1 cellular context compared by ENCODE assay signal in the genomic region with DNA sequence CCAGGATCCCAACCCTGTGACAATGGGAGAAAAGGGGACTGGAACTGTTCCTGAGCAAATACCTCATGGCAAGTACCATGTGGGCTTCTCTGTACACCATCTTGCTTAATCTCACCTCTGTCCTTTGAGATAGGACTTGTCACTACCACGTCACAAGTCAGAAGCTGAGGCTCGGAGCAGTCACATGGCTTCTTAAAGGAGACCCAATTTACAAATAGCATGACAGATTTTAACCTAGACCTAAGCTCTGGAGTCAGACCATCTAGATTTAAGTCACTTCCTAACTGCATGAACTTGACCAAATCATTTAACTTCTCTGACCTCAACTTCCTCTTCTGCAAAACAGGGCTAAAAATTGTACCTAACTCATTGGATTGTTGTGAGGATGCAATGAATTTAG.
TF ChIP-seq lines count a peak whose summit lies in the region.

No MANE protein-coding gene starts in this region.

TF ChIP-seq in K562, 482 proteins besides CTCF, POLR2A, EP300 and RAD21 (continues in another document):
- TF ChIP-seq, protein P1, sequence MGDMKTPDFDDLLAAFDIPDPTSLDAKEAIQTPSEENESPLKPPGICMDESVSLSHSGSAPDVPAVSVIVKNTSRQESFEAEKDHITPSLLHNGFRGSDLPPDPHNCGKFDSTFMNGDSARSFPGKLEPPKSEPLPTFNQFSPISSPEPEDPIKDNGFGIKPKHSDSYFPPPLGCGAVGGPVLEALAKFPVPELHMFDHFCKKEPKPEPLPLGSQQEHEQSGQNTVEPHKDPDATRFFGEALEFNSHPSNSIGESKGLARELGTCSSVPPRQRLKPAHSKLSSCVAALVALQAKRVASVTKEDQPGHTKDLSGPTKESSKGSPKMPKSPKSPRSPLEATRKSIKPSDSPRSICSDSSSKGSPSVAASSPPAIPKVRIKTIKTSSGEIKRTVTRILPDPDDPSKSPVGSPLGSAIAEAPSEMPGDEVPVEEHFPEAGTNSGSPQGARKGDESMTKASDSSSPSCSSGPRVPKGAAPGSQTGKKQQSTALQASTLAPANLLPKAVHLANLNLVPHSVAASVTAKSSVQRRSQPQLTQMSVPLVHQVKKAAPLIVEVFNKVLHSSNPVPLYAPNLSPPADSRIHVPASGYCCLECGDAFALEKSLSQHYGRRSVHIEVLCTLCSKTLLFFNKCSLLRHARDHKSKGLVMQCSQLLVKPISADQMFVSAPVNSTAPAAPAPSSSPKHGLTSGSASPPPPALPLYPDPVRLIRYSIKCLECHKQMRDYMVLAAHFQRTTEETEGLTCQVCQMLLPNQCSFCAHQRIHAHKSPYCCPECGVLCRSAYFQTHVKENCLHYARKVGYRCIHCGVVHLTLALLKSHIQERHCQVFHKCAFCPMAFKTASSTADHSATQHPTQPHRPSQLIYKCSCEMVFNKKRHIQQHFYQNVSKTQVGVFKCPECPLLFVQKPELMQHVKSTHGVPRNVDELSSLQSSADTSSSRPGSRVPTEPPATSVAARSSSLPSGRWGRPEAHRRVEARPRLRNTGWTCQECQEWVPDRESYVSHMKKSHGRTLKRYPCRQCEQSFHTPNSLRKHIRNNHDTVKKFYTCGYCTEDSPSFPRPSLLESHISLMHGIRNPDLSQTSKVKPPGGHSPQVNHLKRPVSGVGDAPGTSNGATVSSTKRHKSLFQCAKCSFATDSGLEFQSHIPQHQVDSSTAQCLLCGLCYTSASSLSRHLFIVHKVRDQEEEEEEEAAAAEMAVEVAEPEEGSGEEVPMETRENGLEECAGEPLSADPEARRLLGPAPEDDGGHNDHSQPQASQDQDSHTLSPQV (IDR thresholded peaks at IDR 0.05): peak; percentile 60
- no peak for TF ChIP-seq BMI1 (IDR thresholded peaks at IDR 0.05; ENCODE audit: low read length)
- no peak for TF ChIP-seq ZNF696 (CRISPR knock-in tag; conservative IDR thresholded peaks at IDR 0.05)
- no peak for TF ChIP-seq ZNF561 (CRISPR knock-in tag; conservative IDR thresholded peaks at IDR 0.05)
- TF ChIP-seq, protein P2, sequence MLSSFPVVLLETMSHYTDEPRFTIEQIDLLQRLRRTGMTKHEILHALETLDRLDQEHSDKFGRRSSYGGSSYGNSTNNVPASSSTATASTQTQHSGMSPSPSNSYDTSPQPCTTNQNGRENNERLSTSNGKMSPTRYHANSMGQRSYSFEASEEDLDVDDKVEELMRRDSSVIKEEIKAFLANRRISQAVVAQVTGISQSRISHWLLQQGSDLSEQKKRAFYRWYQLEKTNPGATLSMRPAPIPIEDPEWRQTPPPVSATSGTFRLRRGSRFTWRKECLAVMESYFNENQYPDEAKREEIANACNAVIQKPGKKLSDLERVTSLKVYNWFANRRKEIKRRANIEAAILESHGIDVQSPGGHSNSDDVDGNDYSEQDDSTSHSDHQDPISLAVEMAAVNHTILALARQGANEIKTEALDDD (IDR thresholded peaks at IDR 0.05): peak; percentile 77
- TF ChIP-seq NR4A1 (CRISPR knock-in tag; IDR thresholded peaks at IDR 0.05): no peak
- no peak for TF ChIP-seq NR4A1 (tag; IDR thresholded peaks at IDR 0.05)
- TF ChIP-seq, protein P3, sequence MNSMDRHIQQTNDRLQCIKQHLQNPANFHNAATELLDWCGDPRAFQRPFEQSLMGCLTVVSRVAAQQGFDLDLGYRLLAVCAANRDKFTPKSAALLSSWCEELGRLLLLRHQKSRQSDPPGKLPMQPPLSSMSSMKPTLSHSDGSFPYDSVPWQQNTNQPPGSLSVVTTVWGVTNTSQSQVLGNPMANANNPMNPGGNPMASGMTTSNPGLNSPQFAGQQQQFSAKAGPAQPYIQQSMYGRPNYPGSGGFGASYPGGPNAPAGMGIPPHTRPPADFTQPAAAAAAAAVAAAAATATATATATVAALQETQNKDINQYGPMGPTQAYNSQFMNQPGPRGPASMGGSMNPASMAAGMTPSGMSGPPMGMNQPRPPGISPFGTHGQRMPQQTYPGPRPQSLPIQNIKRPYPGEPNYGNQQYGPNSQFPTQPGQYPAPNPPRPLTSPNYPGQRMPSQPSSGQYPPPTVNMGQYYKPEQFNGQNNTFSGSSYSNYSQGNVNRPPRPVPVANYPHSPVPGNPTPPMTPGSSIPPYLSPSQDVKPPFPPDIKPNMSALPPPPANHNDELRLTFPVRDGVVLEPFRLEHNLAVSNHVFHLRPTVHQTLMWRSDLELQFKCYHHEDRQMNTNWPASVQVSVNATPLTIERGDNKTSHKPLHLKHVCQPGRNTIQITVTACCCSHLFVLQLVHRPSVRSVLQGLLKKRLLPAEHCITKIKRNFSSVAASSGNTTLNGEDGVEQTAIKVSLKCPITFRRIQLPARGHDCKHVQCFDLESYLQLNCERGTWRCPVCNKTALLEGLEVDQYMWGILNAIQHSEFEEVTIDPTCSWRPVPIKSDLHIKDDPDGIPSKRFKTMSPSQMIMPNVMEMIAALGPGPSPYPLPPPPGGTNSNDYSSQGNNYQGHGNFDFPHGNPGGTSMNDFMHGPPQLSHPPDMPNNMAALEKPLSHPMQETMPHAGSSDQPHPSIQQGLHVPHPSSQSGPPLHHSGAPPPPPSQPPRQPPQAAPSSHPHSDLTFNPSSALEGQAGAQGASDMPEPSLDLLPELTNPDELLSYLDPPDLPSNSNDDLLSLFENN (IDR thresholded peaks at IDR 0.05; ENCODE audit: low read depth in 2 of 2, low read length in 2 of 2): no peak
- TF ChIP-seq RBM34 (IDR thresholded peaks at IDR 0.05; ENCODE audit: borderline replicate concordance, insufficient read depth, low read length): no peak
- TF ChIP-seq, protein P4, sequence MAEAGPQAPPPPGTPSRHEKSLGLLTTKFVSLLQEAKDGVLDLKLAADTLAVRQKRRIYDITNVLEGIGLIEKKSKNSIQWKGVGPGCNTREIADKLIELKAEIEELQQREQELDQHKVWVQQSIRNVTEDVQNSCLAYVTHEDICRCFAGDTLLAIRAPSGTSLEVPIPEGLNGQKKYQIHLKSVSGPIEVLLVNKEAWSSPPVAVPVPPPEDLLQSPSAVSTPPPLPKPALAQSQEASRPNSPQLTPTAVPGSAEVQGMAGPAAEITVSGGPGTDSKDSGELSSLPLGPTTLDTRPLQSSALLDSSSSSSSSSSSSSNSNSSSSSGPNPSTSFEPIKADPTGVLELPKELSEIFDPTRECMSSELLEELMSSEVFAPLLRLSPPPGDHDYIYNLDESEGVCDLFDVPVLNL (CRISPR knock-in tag; IDR thresholded peaks at IDR 0.05; ENCODE audit: low read depth): no peak
- no peak for TF ChIP-seq CEBPG (CRISPR knock-in tag; IDR thresholded peaks at IDR 0.05)
- TF ChIP-seq CEBPG (tag; conservative IDR thresholded peaks at IDR 0.05 in 1 of 2, IDR thresholded peaks at IDR 0.05 in 1 of 2): 0 out of 4 replicates have a peak, but pooled peaks of 1 of the 2 experiments have one; percentile 42
- TF ChIP-seq, protein P5, sequence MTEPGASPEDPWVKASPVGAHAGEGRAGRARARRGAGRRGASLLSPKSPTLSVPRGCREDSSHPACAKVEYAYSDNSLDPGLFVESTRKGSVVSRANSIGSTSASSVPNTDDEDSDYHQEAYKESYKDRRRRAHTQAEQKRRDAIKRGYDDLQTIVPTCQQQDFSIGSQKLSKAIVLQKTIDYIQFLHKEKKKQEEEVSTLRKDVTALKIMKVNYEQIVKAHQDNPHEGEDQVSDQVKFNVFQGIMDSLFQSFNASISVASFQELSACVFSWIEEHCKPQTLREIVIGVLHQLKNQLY (CRISPR knock-in tag; conservative IDR thresholded peaks at IDR 0.05): no peak
- no peak for TF ChIP-seq HNRNPL (IDR thresholded peaks at IDR 0.05; ENCODE audit: low read depth, low read length)
- no peak for TF ChIP-seq STAT5B (CRISPR knock-in tag; IDR thresholded peaks at IDR 0.05)
- TF ChIP-seq L3MBTL2 (IDR thresholded peaks at IDR 0.05): peak; percentile 49; the same call in 1 of the 2 replicates
- TF ChIP-seq, protein P6, sequence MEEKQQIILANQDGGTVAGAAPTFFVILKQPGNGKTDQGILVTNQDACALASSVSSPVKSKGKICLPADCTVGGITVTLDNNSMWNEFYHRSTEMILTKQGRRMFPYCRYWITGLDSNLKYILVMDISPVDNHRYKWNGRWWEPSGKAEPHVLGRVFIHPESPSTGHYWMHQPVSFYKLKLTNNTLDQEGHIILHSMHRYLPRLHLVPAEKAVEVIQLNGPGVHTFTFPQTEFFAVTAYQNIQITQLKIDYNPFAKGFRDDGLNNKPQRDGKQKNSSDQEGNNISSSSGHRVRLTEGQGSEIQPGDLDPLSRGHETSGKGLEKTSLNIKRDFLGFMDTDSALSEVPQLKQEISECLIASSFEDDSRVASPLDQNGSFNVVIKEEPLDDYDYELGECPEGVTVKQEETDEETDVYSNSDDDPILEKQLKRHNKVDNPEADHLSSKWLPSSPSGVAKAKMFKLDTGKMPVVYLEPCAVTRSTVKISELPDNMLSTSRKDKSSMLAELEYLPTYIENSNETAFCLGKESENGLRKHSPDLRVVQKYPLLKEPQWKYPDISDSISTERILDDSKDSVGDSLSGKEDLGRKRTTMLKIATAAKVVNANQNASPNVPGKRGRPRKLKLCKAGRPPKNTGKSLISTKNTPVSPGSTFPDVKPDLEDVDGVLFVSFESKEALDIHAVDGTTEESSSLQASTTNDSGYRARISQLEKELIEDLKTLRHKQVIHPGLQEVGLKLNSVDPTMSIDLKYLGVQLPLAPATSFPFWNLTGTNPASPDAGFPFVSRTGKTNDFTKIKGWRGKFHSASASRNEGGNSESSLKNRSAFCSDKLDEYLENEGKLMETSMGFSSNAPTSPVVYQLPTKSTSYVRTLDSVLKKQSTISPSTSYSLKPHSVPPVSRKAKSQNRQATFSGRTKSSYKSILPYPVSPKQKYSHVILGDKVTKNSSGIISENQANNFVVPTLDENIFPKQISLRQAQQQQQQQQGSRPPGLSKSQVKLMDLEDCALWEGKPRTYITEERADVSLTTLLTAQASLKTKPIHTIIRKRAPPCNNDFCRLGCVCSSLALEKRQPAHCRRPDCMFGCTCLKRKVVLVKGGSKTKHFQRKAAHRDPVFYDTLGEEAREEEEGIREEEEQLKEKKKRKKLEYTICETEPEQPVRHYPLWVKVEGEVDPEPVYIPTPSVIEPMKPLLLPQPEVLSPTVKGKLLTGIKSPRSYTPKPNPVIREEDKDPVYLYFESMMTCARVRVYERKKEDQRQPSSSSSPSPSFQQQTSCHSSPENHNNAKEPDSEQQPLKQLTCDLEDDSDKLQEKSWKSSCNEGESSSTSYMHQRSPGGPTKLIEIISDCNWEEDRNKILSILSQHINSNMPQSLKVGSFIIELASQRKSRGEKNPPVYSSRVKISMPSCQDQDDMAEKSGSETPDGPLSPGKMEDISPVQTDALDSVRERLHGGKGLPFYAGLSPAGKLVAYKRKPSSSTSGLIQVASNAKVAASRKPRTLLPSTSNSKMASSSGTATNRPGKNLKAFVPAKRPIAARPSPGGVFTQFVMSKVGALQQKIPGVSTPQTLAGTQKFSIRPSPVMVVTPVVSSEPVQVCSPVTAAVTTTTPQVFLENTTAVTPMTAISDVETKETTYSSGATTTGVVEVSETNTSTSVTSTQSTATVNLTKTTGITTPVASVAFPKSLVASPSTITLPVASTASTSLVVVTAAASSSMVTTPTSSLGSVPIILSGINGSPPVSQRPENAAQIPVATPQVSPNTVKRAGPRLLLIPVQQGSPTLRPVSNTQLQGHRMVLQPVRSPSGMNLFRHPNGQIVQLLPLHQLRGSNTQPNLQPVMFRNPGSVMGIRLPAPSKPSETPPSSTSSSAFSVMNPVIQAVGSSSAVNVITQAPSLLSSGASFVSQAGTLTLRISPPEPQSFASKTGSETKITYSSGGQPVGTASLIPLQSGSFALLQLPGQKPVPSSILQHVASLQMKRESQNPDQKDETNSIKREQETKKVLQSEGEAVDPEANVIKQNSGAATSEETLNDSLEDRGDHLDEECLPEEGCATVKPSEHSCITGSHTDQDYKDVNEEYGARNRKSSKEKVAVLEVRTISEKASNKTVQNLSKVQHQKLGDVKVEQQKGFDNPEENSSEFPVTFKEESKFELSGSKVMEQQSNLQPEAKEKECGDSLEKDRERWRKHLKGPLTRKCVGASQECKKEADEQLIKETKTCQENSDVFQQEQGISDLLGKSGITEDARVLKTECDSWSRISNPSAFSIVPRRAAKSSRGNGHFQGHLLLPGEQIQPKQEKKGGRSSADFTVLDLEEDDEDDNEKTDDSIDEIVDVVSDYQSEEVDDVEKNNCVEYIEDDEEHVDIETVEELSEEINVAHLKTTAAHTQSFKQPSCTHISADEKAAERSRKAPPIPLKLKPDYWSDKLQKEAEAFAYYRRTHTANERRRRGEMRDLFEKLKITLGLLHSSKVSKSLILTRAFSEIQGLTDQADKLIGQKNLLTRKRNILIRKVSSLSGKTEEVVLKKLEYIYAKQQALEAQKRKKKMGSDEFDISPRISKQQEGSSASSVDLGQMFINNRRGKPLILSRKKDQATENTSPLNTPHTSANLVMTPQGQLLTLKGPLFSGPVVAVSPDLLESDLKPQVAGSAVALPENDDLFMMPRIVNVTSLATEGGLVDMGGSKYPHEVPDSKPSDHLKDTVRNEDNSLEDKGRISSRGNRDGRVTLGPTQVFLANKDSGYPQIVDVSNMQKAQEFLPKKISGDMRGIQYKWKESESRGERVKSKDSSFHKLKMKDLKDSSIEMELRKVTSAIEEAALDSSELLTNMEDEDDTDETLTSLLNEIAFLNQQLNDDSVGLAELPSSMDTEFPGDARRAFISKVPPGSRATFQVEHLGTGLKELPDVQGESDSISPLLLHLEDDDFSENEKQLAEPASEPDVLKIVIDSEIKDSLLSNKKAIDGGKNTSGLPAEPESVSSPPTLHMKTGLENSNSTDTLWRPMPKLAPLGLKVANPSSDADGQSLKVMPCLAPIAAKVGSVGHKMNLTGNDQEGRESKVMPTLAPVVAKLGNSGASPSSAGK (IDR thresholded peaks at IDR 0.05): peak; percentile 46
- TF ChIP-seq, protein P7, sequence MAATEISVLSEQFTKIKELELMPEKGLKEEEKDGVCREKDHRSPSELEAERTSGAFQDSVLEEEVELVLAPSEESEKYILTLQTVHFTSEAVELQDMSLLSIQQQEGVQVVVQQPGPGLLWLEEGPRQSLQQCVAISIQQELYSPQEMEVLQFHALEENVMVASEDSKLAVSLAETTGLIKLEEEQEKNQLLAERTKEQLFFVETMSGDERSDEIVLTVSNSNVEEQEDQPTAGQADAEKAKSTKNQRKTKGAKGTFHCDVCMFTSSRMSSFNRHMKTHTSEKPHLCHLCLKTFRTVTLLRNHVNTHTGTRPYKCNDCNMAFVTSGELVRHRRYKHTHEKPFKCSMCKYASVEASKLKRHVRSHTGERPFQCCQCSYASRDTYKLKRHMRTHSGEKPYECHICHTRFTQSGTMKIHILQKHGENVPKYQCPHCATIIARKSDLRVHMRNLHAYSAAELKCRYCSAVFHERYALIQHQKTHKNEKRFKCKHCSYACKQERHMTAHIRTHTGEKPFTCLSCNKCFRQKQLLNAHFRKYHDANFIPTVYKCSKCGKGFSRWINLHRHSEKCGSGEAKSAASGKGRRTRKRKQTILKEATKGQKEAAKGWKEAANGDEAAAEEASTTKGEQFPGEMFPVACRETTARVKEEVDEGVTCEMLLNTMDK (IDR thresholded peaks at IDR 0.05; ENCODE audit: borderline replicate concordance, insufficient read depth, low read depth, low read length, poor library complexity, severe bottlenecking): no peak
- TF ChIP-seq, protein P8, sequence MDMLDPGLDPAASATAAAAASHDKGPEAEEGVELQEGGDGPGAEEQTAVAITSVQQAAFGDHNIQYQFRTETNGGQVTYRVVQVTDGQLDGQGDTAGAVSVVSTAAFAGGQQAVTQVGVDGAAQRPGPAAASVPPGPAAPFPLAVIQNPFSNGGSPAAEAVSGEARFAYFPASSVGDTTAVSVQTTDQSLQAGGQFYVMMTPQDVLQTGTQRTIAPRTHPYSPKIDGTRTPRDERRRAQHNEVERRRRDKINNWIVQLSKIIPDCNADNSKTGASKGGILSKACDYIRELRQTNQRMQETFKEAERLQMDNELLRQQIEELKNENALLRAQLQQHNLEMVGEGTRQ (CRISPR knock-in tag; IDR thresholded peaks at IDR 0.05): 0 out of 2 replicates have a peak, but pooled peaks have one; percentile 17
- no peak for TF ChIP-seq CBX8 (IDR thresholded peaks at IDR 0.05; ENCODE audit: borderline replicate concordance, extremely low read depth, low read depth, low read length, poor library complexity, severe bottlenecking)
- no peak for TF ChIP-seq YBX1 (IDR thresholded peaks at IDR 0.05)
- TF ChIP-seq ZNF23 (CRISPR knock-in tag; IDR thresholded peaks at IDR 0.05): no peak
- no peak for TF ChIP-seq SPI1 (IDR thresholded peaks at IDR 0.05; ENCODE audit: borderline replicate concordance, low read depth, low read length)
- TF ChIP-seq FOS (IDR thresholded peaks at IDR 0.05; ENCODE audit: extremely low read depth, insufficient read length): no peak
- peak; percentile 17; the same call in 1 of the 2 replicates for TF ChIP-seq CEBPB (tag; IDR thresholded peaks at IDR 0.05)
- TF ChIP-seq ZNF316 (IDR thresholded peaks at IDR 0.05): no peak
